Comparison of ENCODE assay signal across 8 cellular contexts in the genomic region with DNA sequence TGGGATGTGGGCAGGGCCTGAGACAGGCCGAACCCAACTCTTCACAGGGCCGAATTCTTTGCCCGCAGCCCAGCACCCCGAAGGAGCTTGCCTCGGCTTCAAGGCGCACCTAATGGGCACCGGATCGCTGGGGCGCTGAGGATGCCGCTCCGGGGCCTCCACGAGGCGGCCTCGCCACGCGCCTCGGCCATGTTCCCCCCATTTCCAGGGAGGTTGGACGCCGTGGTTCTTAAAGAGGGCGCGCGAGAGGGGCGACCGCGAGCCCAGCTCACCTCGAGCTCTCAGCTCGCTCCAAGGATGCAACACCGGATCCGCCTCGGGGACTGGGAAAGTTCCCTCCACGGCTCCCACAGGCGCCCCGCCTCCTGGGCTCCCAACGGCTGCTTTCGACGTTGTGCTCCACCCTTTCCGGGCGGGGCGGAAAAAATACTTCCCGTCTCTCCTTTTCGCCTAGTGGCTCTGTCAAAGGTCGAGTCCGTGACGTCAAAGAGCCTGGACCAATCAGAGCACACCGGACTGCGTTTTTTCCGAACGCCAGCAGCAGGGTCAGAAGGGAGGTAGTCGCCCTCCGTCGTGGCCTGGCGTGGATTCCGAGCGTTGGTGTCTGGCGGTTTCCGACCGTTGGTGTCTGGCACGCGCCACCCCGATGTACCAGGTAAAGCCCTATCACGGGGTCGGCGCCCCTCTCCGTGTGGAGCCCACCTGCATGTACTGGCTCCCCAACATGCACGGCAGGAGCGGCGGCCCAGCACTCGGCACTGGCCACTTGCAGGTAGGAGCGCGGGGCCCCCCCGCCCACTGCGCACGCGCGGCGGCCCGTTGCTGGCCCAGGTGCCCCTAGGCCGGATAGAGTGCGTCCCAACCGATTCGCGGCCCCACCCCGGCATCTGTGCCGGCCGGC. TPM values are rescaled to one million over a fixed set of nuclear protein-coding genes. Genes with fewer than 3 reads are reported as not detected.
DNase-seq lines count a peak whose midpoint lies in the region; ATAC-seq and TF ChIP-seq lines count a peak whose summit lies in the region.
"Not testable (repeated sequence)": the region's sequence is repeated elsewhere in the genome, so short reads cannot be mapped to it uniquely, and the experiment has no call there.

No MANE protein-coding gene starts in this region.

- POLR2A ChIA-PET in RWPE1 (lab: Yijun Ruan, JAX; ENCODE audit: low non-redundant PET), result not testable (repeated sequence)

- peak overlapping the region; percentile 92 to 98 (median 97) for H3K4me3 Mint-ChIP-seq in nephron

- DNase-seq in EL (peak; percentile 94), H4 (ENCODE audit: low spot score) (peak; percentile 92), LoVo (ENCODE audit: low spot score) (peak; percentile 92), RWPE1 (ENCODE audit: low spot score) (peak; percentile 82), fibroblast of pulmonary artery (ENCODE audit: low read depth) (peak; percentile 94)
- peak; percentile 81 for DNase-seq in activated T-helper 9 cell treated with anti-CD3 and anti-CD28 coated beads, Interleukin-2, amount 50 U/mL, for 16 hours (ENCODE audit: low read depth)
- peak; percentile 87 for DNase-seq in stimulated activated naive CD8-positive, alpha-beta T cell treated with anti-CD3 and anti-CD28 coated beads, Interleukin-15, Interleukin-2, amounts not matched to agents 100 U/mL and 50 U/mL, for 24 hours

- not testable (repeated sequence) for H3K27me3 Mint-ChIP-seq in nephron (ENCODE audit: low read depth)

- H3K27ac Mint-ChIP-seq in nephron, result peak overlapping the region; percentile 89 to 96 (median 93)

- CTCF ChIA-PET in RWPE1 (lab: Yijun Ruan, JAX), result not testable (repeated sequence)

- TF ChIP-seq CTCF in RWPE1 (conservative IDR thresholded peaks at IDR 0.05; ENCODE audit: low read depth); fibroblast of pulmonary artery (IDR thresholded peaks at IDR 0.05; ENCODE audit: low read length, missing control alignments); nephron (IDR thresholded peaks at IDR 0.05; ENCODE audit: unreplicated experiment in 3 of 3): not testable (repeated sequence)

- not testable (repeated sequence) for H3K9me3 Mint-ChIP-seq in nephron

- peak overlapping the region; percentile 68 for H3K4me3 ChIP-seq in fibroblast of pulmonary artery (replicated peaks; ENCODE audit: low read depth, low read length)

- ATAC-seq in stimulated activated naive CD8-positive, alpha-beta T cell treated with anti-CD3 and anti-CD28 coated beads, Interleukin-15, Interleukin-2, amounts not matched to agents 100 U/mL and 50 U/mL, for 24 hours, result peak; percentile 96

- peak overlapping the region; percentile 96 for H3K27ac ChIP-seq in RWPE1

- not testable (repeated sequence) for H3K4me1 Mint-ChIP-seq in nephron

- not testable (repeated sequence) for H3K36me3 Mint-ChIP-seq in nephron (ENCODE audit: low read depth)

RNA-seq across cellular contexts. Expression of a gene that starts 22.1 kb away (rescaled TPM):
- total RNA-seq in H4 (2014; rRNA removed; shearing (Covaris generic)), result 4.4 and 4.6 TPM in 2 replicates

RNA-seq across cellular contexts. Expression of a gene that starts 28.3 kb away (rescaled TPM):
- not detected in 2 replicates for total RNA-seq in H4 (2014; rRNA removed; shearing (Covaris generic))

RNA-seq across cellular contexts. Expression of a gene that starts 37.5 kb away (rescaled TPM):
- 0.54 TPM in 1 of 2 replicates, not detected in the other for total RNA-seq in H4 (2014; rRNA removed; shearing (Covaris generic))

Comparison
In these comparisons a context has a peak if more than half of its experiments do, and no peak if none do; other contexts are left out.
1. Peak in every context shown above with its lines: DNase-seq, ATAC-seq, H3K4me3 ChIP-seq and H3K27ac ChIP-seq.